ENCODE assay signal across 7 cellular contexts in genomic region chr17:21768244-21768643, GRCh38.
A peak's percentile ranks its signal among the peaks of the same experiment; 100 is the strongest.
DNase-seq lines count a peak whose midpoint lies in the region; TF ChIP-seq lines count a peak whose summit lies in the region.
"Not testable (repeated sequence)": the region's sequence is repeated elsewhere in the genome, so short reads cannot be mapped to it uniquely, and the experiment has no call there.

No MANE protein-coding gene starts in this region.

- H3K27ac Mint-ChIP-seq in osteocyte (ENCODE audit: unreplicated experiment): not testable (repeated sequence)

- TF ChIP-seq CTCF in esophagus muscularis mucosa (IDR thresholded peaks at IDR 0.05); osteocyte (IDR thresholded peaks at IDR 0.05); spleen (IDR thresholded peaks at IDR 0.05 in 8 of 11, conservative IDR thresholded peaks at IDR 0.05 in 3 of 11): not testable (repeated sequence)

- H3K9me3 Mint-ChIP-seq in osteocyte (ENCODE audit: unreplicated experiment): not testable (repeated sequence)

- not testable (repeated sequence) for H3K36me3 ChIP-seq in BLaER1; H7 (replicated peaks; ENCODE audit: control insufficient read depth, insufficient read depth, low read length); esophagus muscularis mucosa; spleen

- DNase-seq in H7: peak; percentile 2
- DNase-seq in activated effector memory CD4-positive, alpha-beta T cell treated with anti-CD3 and anti-CD28 coated beads, Interleukin-2, amount 50 U/mL, for 16 hours: peak; percentile 41
- DNase-seq in esophagus muscularis mucosa (ENCODE audit: extremely low spot score): peak; percentile 91
- peak; percentile 6 for DNase-seq in inferior parietal cortex (ENCODE audit: extremely low spot score)
- peak; percentile 64 for DNase-seq in osteocyte (ENCODE audit: extremely low spot score, unreplicated experiment)
- peak; percentile 46 for DNase-seq in spleen

- intact Hi-C loops in esophagus muscularis mucosa (cut with DNase I); spleen (cut with DNase I; ENCODE audit: low total_unique reads): not testable (repeated sequence)

- H3K36me3 Mint-ChIP-seq in osteocyte (ENCODE audit: unreplicated experiment): not testable (repeated sequence)

- H3K4me2 ChIP-seq in BLaER1: peak overlapping the region; percentile 80

- not testable (repeated sequence) for H3K27me3 ChIP-seq in BLaER1; H7 (ENCODE audit: control insufficient read depth, insufficient read depth, low read length); esophagus muscularis mucosa
- peaks cover 0 to 12% (median 0%) of the 10 kb centered on the region in 7 donors for H3K27me3 ChIP-seq in spleen (replicated peaks in 1 of 7)

- H3K4me1 Mint-ChIP-seq in osteocyte (ENCODE audit: unreplicated experiment): not testable (repeated sequence)

- H3K9ac ChIP-seq in BLaER1: 0 out of 2 replicates have a peak overlapping the region, but pooled peaks have one; percentile 34

- H3K4me3 ChIP-seq in BLaER1; H7 (ENCODE audit: insufficient read depth, low read depth, low read length); esophagus muscularis mucosa; spleen: not testable (repeated sequence)

- 59% methylated on average over 6 of the region's 6 CpGs for WGBS in esophagus muscularis mucosa
- WGBS in spleen, 5 donors: 61 to 72% (median 67%) methylated on average over 5 to 6 of the region's 6 CpGs

- H3K9me3 ChIP-seq in BLaER1, esophagus muscularis mucosa, spleen: not testable (repeated sequence)

- H3K4me3 Mint-ChIP-seq in osteocyte (ENCODE audit: unreplicated experiment): not testable (repeated sequence)

- H3K4me1 ChIP-seq in BLaER1: peaks cover 59% of the 10 kb centered on the region
- not testable (repeated sequence) for H3K4me1 ChIP-seq in esophagus muscularis mucosa, spleen

- H3K27ac ChIP-seq in BLaER1: peak overlapping the region; percentile 37
- H3K27ac ChIP-seq in esophagus muscularis mucosa (replicated peaks in 1 of 4); spleen: not testable (repeated sequence)

- not testable (repeated sequence) for H3K27me3 Mint-ChIP-seq in osteocyte (ENCODE audit: unreplicated experiment)

- not testable (repeated sequence) for TF ChIP-seq EP300 in esophagus muscularis mucosa (IDR thresholded peaks at IDR 0.05)

- not testable (repeated sequence) for TF ChIP-seq POLR2A in esophagus muscularis mucosa (IDR thresholded peaks at IDR 0.05; ENCODE audit: low read depth); spleen (IDR thresholded peaks at IDR 0.05)

- not testable (repeated sequence) for H4K20me1 ChIP-seq in BLaER1

Comparison
In these comparisons a context has a peak if more than half of its experiments do, and no peak if none do; other contexts are left out.
1. DNase-seq: peak in every context shown above with its lines; median percentile 91 in esophagus muscularis mucosa; 64 in osteocyte; 46 in spleen; 41 in activated effector memory CD4-positive, alpha-beta T cell treated with anti-CD3 and anti-CD28 coated beads, Interleukin-2, amount 50 U/mL, for 16 hours; 6 in inferior parietal cortex; 2 in H7.